11 cellular contexts compared by ENCODE assay signal in the genomic region with DNA sequence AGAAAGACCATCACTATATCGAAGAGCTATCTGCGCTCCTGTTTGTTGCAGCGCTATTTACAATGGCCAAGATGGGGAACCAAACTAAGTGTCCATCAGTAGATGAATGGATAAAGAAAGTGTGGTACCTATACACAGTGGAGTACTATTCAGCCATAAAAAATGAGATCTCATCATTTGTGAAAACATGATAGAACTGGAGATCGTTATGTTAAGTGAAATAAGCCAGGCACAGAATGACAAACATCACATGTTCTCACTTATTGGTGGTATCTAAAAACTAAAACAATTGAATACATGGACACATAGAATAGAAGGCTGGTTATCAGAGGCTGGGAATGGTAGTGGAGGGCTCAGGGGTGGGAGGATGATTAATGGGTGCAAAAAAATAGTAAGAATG.
"Had no signal": no experiment of that assay in that cellular context is flagged by ENCODE, and none has a peak within 500 bp of the region (broad histone marks: within the 10 kb centered on the region; RNA-seq: fewer than 3 reads in every experiment).

No MANE protein-coding gene starts in this region.

- H3K9ac ChIP-seq: GM23248 had no signal

- ATAC-seq: GM23338, HCT116 had no signal

- H2AFZ ChIP-seq: GM23248, GM23338 had no signal

- DNase-seq: GM23248, GOT3, H7, H9, HCEC 1CT, HFFc6 had no signal

- H3K36me3 ChIP-seq: HAP-1 had no signal

- H3K4me1 ChIP-seq: HAP-1 had no signal

- H3K4me2 ChIP-seq: GM23338 had no signal

- H3K27ac ChIP-seq: GM23248 had no signal

- H3K9me3 ChIP-seq: HAP-1 had no signal

- FAIRE-seq: H1, H54 had no signal

- H3K4me3 ChIP-seq: GM23248, GM23338, HAP-1 had no signal
